8 cellular contexts compared by ENCODE assay signal in genomic region chr12:104303538-104304151, GRCh38. TPM values are rescaled to one million over a fixed set of nuclear protein-coding genes. Genes with fewer than 3 reads are reported as not detected.
DNase-seq lines count a peak whose midpoint lies in the region; ATAC-seq lines count a peak whose summit lies in the region.

Gene EID3, plus strand, starts transcription at chr12:104303739. Its CDS starts 196 bp downstream, at chr12:104303935.

- ATAC-seq in GM19467 (IDR thresholded peaks at IDR 0.05; ENCODE audit: unreplicated experiment), result peak; percentile 79
- peak; percentile 98 for ATAC-seq in esophagus mucosa

- H3K4me3 ChIP-seq in HUES6 (ENCODE audit: low read depth, low read length), result peak within 1 kb of the TSS; percentile 42

- no peaks in the 10 kb centered on the region for H3K9me3 ChIP-seq in HUES6 (ENCODE audit: control insufficient read depth, insufficient read depth, low read depth, low read length)

- DNase-seq in AG20443 (ENCODE audit: low spot score), result peak; percentile 96
- DNase-seq in activated T-cell treated with anti-CD3 and anti-CD28 coated beads, Interleukin-2, amount 50 U/mL, for 48 hours, result peak; percentile 89 to 94
- peak; percentile 92 for DNase-seq in mucosa of gallbladder (ENCODE audit: low spot score)
- peak; percentile 75 to 84 for DNase-seq in stimulated activated CD8-positive, alpha-beta memory T cell treated with anti-CD3 and anti-CD28 coated beads, Interleukin-4, amount 100 ng/mL, for 1 hour (ENCODE audit: low read depth in 2 of 2, low spot score in 1 of 2)
- no peak for DNase-seq in NCI-H510A treated with DMSO at 0.1 percent for 48 hours (lab: John Stamatoyannopoulos, UW)

- H3K4me1 ChIP-seq in HUES6 (ENCODE audit: control insufficient read depth, insufficient read depth, low read length), result peaks cover 12% of the 10 kb centered on the region

- no peak within 1 kb of the TSS for H3K9ac ChIP-seq in HUES6 (ENCODE audit: low read length)

- H3K36me3 ChIP-seq in HUES6 (ENCODE audit: control insufficient read depth, insufficient read depth, low read length), result peaks cover 43% of the 10 kb centered on the region

- H3K27me3 ChIP-seq in HUES6 (ENCODE audit: control insufficient read depth, insufficient read depth, low read length), result no peaks in the 10 kb centered on the region

- no peak within 1 kb of the TSS for H3K27ac ChIP-seq in HUES6 (ENCODE audit: low read depth, low read length)

RNA-seq across cellular contexts. Expression of gene EID3, which starts in this region (rescaled TPM):
- total RNA-seq in esophagus mucosa (0.76 TPM), mucosa of gallbladder (3.9 TPM)

Comparison
In these comparisons a context has a peak if more than half of its experiments do, and no peak if none do; other contexts are left out.
1. Peak in ATAC-seq in esophagus mucosa; RNA of the gene not detected or under 1 TPM.